Comparison of ENCODE assay signal across 14 cellular contexts in the genomic region with DNA sequence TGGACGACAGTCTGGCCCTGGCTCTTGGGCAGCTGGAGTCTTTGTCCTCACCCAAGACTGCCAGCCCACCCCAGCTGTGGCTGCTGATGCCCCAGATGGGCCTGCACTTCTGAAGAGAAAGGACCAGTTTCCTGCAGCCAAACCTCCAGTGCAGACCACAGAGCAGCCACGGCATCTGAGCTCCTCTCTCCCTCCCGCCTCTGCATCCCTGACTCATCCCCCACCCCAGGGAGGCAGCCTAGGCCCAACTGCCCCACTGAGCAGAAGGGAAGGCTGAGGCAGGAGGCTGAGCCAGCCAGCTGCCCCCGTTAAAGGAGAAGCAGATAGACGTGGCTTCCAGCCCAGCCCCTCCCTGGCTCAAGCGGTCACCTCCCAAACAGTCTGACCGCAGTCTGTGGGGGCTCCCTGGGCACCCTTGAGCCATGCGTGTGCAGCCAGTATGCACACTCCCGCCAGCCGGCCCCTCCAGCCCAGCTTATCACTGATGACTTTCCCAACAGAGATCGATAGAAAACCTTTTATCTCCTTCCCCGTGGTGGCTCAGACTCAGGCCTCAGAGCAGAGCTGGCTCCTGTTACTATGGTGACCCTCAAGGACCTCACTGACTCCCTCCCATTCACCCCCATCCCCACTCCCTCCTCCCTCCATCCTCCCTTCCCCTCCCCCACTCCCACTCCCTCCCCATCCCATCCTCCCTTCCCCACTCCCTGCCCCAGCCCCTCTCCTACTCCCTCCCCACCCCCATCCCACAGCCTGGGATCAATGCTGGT. TPM values are rescaled to one million over a fixed set of nuclear protein-coding genes. Genes with fewer than 3 reads are reported as not detected.
DNase-seq lines count a peak whose midpoint lies in the region; TF ChIP-seq lines count a peak whose summit lies in the region.
"Had no signal": no experiment of that assay in that cellular context is flagged by ENCODE, and none has a peak within 500 bp of the region (broad histone marks: within the 10 kb centered on the region; RNA-seq: fewer than 3 reads in every experiment).

No MANE protein-coding gene starts in this region.

- DNase-seq in COLO668 (lab: John Stamatoyannopoulos, UW; ENCODE audit: unreplicated experiment) (peak; percentile 15), NCI-H2227 (lab: John Stamatoyannopoulos, UW; ENCODE audit: unreplicated experiment) (peak; percentile 74), erythroblast (lab: John Stamatoyannopoulos, UW) (peak; percentile 30 to 73), Peyer's patch (no peak), trophoblast cell (no peak), NCI-H187 treated with DMSO at 0.1 percent for 48 hours (lab: John Stamatoyannopoulos, UW) (no peak)
- DNase-seq: body of pancreas; COR-L47; effector CD8-positive, alpha-beta T cell; naive thymus-derived CD8-positive, alpha-beta T cell; NCI-H2081; tibial artery had no signal

- WGBS in trophoblast cell (ENCODE audit: extremely low coverage, insufficient coverage, insufficient read length), result no CpG with 5 or more reads among the region's 12 CpGs

- H3K4ac ChIP-seq in trophoblast cell (ENCODE audit: low read depth, low read length), result no peak overlapping the region

- H4K91ac ChIP-seq in trophoblast cell (ENCODE audit: low read depth, low read length), result no peak overlapping the region

- H3K4me2 ChIP-seq in BLaER1, result peak overlapping the region; percentile 70
- H3K4me2 ChIP-seq in trophoblast cell (ENCODE audit: low read length), result no peak overlapping the region

- H3K18ac ChIP-seq in trophoblast cell (ENCODE audit: low read length), result no peak overlapping the region

- TF ChIP-seq CTCF in Peyer's patch (IDR thresholded peaks at IDR 0.05), result no peak

- no peak overlapping the region for H2BK5ac ChIP-seq in trophoblast cell (ENCODE audit: low read depth, low read length, poor library complexity)

- H2AFZ ChIP-seq in trophoblast cell (ENCODE audit: insufficient read depth, low read length, poor library complexity), result no peak overlapping the region

- no peak overlapping the region for H2BK12ac ChIP-seq in trophoblast cell (ENCODE audit: low read length)

- H3K4me1 ChIP-seq in BLaER1 (peaks cover 57% of the 10 kb centered on the region), Peyer's patch (peaks cover 0 to 10% (median 0%) of the 10 kb centered on the region in 4 donors), trophoblast cell (ENCODE audit: control insufficient read depth in 1 of 2, insufficient read depth in 2 of 2, low read length in 2 of 2) (peaks cover 0 to 10% of the 10 kb centered on the region in 2 experiments)
- H3K4me1 ChIP-seq: body of pancreas, tibial artery had no signal

- H3K36me3 ChIP-seq in BLaER1, result no peaks in the 10 kb centered on the region
- H3K36me3 ChIP-seq in Peyer's patch, result no peaks in the 10 kb centered on the region
- no peaks in the 10 kb centered on the region for H3K36me3 ChIP-seq in trophoblast cell (ENCODE audit: control insufficient read depth in 1 of 2, insufficient read depth in 2 of 2, low read length in 2 of 2)
- H3K36me3 ChIP-seq: tibial artery had no signal

- H3K27me3 ChIP-seq in BLaER1, result no peaks in the 10 kb centered on the region
- H3K27me3 ChIP-seq in Peyer's patch, result no peaks in the 10 kb centered on the region
- H3K27me3 ChIP-seq in trophoblast cell (ENCODE audit: insufficient read depth, low read length), result no peaks in the 10 kb centered on the region
- H3K27me3 ChIP-seq: body of pancreas had no signal

- H3K27ac ChIP-seq in BLaER1, result peak overlapping the region; percentile 41; the same call in 1 of the 2 replicates
- H3K27ac ChIP-seq in Peyer's patch, result no peak overlapping the region
- H3K27ac ChIP-seq in trophoblast cell (ENCODE audit: low read depth, low read length), result no peak overlapping the region
- H3K27ac ChIP-seq: body of pancreas, tibial artery, VCaP had no signal

- H2AK5ac ChIP-seq in trophoblast cell (ENCODE audit: low read length), result no peak overlapping the region

- H3K23ac ChIP-seq in trophoblast cell (ENCODE audit: low read length), result no peak overlapping the region

- H4K12ac ChIP-seq in trophoblast cell (ENCODE audit: low read depth, low read length), result no peak overlapping the region

- H4K20me1 ChIP-seq in BLaER1, result no peaks in the 10 kb centered on the region

- TF ChIP-seq POLR2A in erythroblast (IDR thresholded peaks at IDR 0.05; ENCODE audit: low read length), result no peak
- TF ChIP-seq POLR2A in Peyer's patch (IDR thresholded peaks at IDR 0.05), result no peak

- no peaks in the 10 kb centered on the region for H3K79me1 ChIP-seq in trophoblast cell (ENCODE audit: low read length)

- H3K4me3 ChIP-seq in BLaER1, result no peak overlapping the region
- H3K4me3 ChIP-seq in Peyer's patch, result no peak overlapping the region
- no peak overlapping the region for H3K4me3 ChIP-seq in trophoblast cell (ENCODE audit: low read depth, low read length)
- H3K4me3 ChIP-seq: body of pancreas, tibial artery had no signal

- H2BK120ac ChIP-seq in trophoblast cell (ENCODE audit: insufficient read depth, low read length, poor library complexity), result no peak overlapping the region

- no peak overlapping the region for H3K14ac ChIP-seq in trophoblast cell (ENCODE audit: low read length)

- H3K9me3 ChIP-seq in BLaER1 (no peaks in the 10 kb centered on the region), Peyer's patch (no peaks in the 10 kb centered on the region), trophoblast cell (ENCODE audit: insufficient read depth, low read depth, low read length) (no peaks in the 10 kb centered on the region)
- H3K9me3 ChIP-seq: body of pancreas, tibial artery had no signal

- H4K8ac ChIP-seq in trophoblast cell (ENCODE audit: low read depth, low read length), result no peak overlapping the region

- no peaks in the 10 kb centered on the region for H3K79me2 ChIP-seq in trophoblast cell (ENCODE audit: control insufficient read depth, insufficient read depth, low read length, poor library complexity)

- H3K9ac ChIP-seq in BLaER1 (no peak overlapping the region), trophoblast cell (ENCODE audit: low read length) (no peak overlapping the region)

RNA-seq across cellular contexts. Expression of a gene that starts 12.0 kb away (rescaled TPM):
- 10 to 100 TPM; 12.8 to 51.2 (median 47.6) TPM for total RNA-seq in Peyer's patch
- polyA plus RNA-seq in trophoblast cell (2013), result 16.7 and 17.4 TPM in 2 replicates

Comparison
In these comparisons a context has a peak if more than half of its experiments do, and no peak if none do; other contexts are left out.
1. DNase-seq: peak in COLO668 (single experiment), NCI-H2227 (single experiment) and erythroblast (2 of 2); none in Peyer's patch (0 of 3), trophoblast cell (0 of 2) and NCI-H187 treated with DMSO at 0.1 percent for 48 hours (single experiment).